ENCODE assay signal across 9 cellular contexts in the genomic region with DNA sequence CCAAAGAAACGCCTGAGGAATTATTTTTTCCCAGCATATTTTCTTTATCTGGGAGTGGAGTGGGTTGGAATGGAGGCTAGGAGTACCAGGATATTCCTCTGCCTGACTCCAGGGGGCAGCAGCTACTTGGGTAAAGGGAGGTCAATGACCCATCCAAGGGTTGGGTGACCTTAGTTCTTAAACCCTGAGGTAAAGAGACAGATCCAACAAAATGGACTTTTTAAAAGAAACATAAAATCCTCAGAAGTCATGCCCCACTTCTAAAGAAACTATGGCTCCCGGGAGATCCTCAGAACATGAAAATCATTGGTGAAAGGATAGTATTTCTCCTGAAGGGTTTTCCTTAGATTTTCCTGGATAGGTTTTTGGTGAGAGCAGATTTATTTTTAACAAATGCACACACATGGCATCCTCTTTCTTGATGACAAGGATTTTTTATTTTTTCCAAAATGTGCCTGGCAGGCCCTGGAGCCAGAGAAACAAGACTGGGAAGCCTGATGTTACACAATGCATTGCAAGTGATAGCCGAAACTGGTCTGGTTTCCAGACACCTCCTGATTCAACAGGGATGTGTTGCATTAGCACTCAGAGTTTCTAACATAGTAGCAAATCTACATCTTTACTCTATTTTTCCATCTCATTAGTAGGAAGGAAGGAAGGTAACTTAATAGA.
A peak's percentile ranks its signal among the peaks of the same experiment; 100 is the strongest.
DNase-seq lines count a peak whose midpoint lies in the region; ATAC-seq and TF ChIP-seq lines count a peak whose summit lies in the region.
"Had no signal": no experiment of that assay in that cellular context is flagged by ENCODE, and none has a peak within 500 bp of the region (broad histone marks: within the 10 kb centered on the region; RNA-seq: fewer than 3 reads in every experiment).

No MANE protein-coding gene starts in this region.

- H3K27ac Mint-ChIP-seq in activated CD4-positive, alpha-beta T cell treated with anti-CD3 and anti-CD28 coated beads, Interleukin-2, amount 10 ng/mL, durations not matched to agents 7 days and 5 days, result no peak overlapping the region
- H3K27ac Mint-ChIP-seq in effector memory CD8-positive, alpha-beta T cell, result no peak overlapping the region
- H3K27ac Mint-ChIP-seq: stimulated activated naive CD8-positive, alpha-beta T cell treated with anti-CD3 and anti-CD28 coated beads, Interleukin-15, Interleukin-2, amounts not matched to agents 100 ng/mL and 50 ng/mL, for 24 hours had no signal

- no peaks in the 10 kb centered on the region for H3K9me3 ChIP-seq in SJSA1 (replicated peaks)

- no peak for ATAC-seq in effector memory CD8-positive, alpha-beta T cell (replicated peaks)

- no peaks in the 10 kb centered on the region for H3K4me1 ChIP-seq in SJSA1 (replicated peaks)

- no peaks in the 10 kb centered on the region for H3K27me3 Mint-ChIP-seq in activated CD4-positive, alpha-beta T cell treated with anti-CD3 and anti-CD28 coated beads, Interleukin-2, amount 10 ng/mL, durations not matched to agents 7 days and 5 days
- H3K27me3 Mint-ChIP-seq in effector memory CD8-positive, alpha-beta T cell, result no peaks in the 10 kb centered on the region
- H3K27me3 Mint-ChIP-seq: stimulated activated naive CD8-positive, alpha-beta T cell treated with anti-CD3 and anti-CD28 coated beads, Interleukin-15, Interleukin-2, amounts not matched to agents 100 ng/mL and 50 ng/mL, for 24 hours had no signal

- no peaks in the 10 kb centered on the region for H3K36me3 Mint-ChIP-seq in activated CD4-positive, alpha-beta T cell treated with anti-CD3 and anti-CD28 coated beads, Interleukin-2, amount 10 ng/mL, durations not matched to agents 7 days and 5 days (ENCODE audit: low read depth)
- H3K36me3 Mint-ChIP-seq in effector memory CD8-positive, alpha-beta T cell (ENCODE audit: insufficient read depth), result no peaks in the 10 kb centered on the region

- no peak overlapping the region for H3K4me3 Mint-ChIP-seq in activated CD4-positive, alpha-beta T cell treated with anti-CD3 and anti-CD28 coated beads, Interleukin-2, amount 10 ng/mL, durations not matched to agents 7 days and 5 days
- no peak overlapping the region for H3K4me3 Mint-ChIP-seq in effector memory CD8-positive, alpha-beta T cell
- H3K4me3 Mint-ChIP-seq: stimulated activated naive CD8-positive, alpha-beta T cell treated with anti-CD3 and anti-CD28 coated beads, Interleukin-15, Interleukin-2, amounts not matched to agents 100 ng/mL and 50 ng/mL, for 24 hours had no signal

- H3K27me3 ChIP-seq in SJSA1 (replicated peaks), result no peaks in the 10 kb centered on the region

- peak; percentile 95 for TF ChIP-seq CTCF in foreskin fibroblast (IDR thresholded peaks at IDR 0.05; ENCODE audit: low read depth, low read length)

- H3K4me3 ChIP-seq in SJSA1 (no peak overlapping the region), foreskin fibroblast (ENCODE audit: low read depth in 1 of 2, low read length in 2 of 2) (no peak overlapping the region)

- POLR2A ChIA-PET in activated CD4-positive, alpha-beta T cell treated with anti-CD3 and anti-CD28 coated beads, Interleukin-2, amount 10 ng/mL, durations not matched to agents 7 days and 5 days (lab: Charles Lee), result no interaction called here

- H3K27ac ChIP-seq in SJSA1, result no peak overlapping the region

- peak; percentile 16 for DNase-seq in activated CD4-positive, alpha-beta T cell treated with anti-CD3 and anti-CD28 coated beads, Interleukin-2, amount 10 ng/mL, durations not matched to agents 7 days and 5 days
- no peak for DNase-seq in activated CD4-positive, alpha-beta T cell treated with anti-CD3 and anti-CD28 coated beads for 1 hour
- DNase-seq in HuH-7.5 (ENCODE audit: low spot score) (peak; percentile 48), SJSA1 (ENCODE audit: low read depth in 1 of 2, low spot score in 2 of 2) (peak; percentile 31 to 52), foreskin fibroblast (peak; percentile 32 to 78), pons (ENCODE audit: low spot score) (peak; percentile 58), NCI-H2107 treated with DMSO at 0.1 percent for 48 hours (lab: John Stamatoyannopoulos, UW; ENCODE audit: unreplicated experiment) (no peak)
- DNase-seq in effector memory CD8-positive, alpha-beta T cell, result no peak

- no peaks in the 10 kb centered on the region for H3K9me3 Mint-ChIP-seq in activated CD4-positive, alpha-beta T cell treated with anti-CD3 and anti-CD28 coated beads, Interleukin-2, amount 10 ng/mL, durations not matched to agents 7 days and 5 days
- peaks cover 6 to 7% of the 10 kb centered on the region in 2 donors for H3K9me3 Mint-ChIP-seq in effector memory CD8-positive, alpha-beta T cell
- H3K9me3 Mint-ChIP-seq: stimulated activated naive CD8-positive, alpha-beta T cell treated with anti-CD3 and anti-CD28 coated beads, Interleukin-15, Interleukin-2, amounts not matched to agents 100 ng/mL and 50 ng/mL, for 24 hours had no signal

- no peaks in the 10 kb centered on the region for H3K36me3 ChIP-seq in SJSA1

- CTCF ChIA-PET in activated CD4-positive, alpha-beta T cell treated with anti-CD3 and anti-CD28 coated beads, Interleukin-2, amount 10 ng/mL, durations not matched to agents 7 days and 5 days (lab: Charles Lee), result no interaction called here

- H3K4me1 Mint-ChIP-seq in activated CD4-positive, alpha-beta T cell treated with anti-CD3 and anti-CD28 coated beads, Interleukin-2, amount 10 ng/mL, durations not matched to agents 7 days and 5 days, result no peaks in the 10 kb centered on the region
- H3K4me1 Mint-ChIP-seq in effector memory CD8-positive, alpha-beta T cell (ENCODE audit: low read depth in 2 of 2), result no peaks in the 10 kb centered on the region

Comparison
In these comparisons a context has a peak if more than half of its experiments do, and no peak if none do; other contexts are left out.
1. DNase-seq: peak in activated CD4-positive, alpha-beta T cell treated with anti-CD3 and anti-CD28 coated beads, Interleukin-2, amount 10 ng/mL, durations not matched to agents 7 days and 5 days (single experiment), HuH-7.5 (single experiment), SJSA1 (2 of 2), foreskin fibroblast (2 of 2) and pons (single experiment); none in activated CD4-positive, alpha-beta T cell treated with anti-CD3 and anti-CD28 coated beads for 1 hour (single experiment), effector memory CD8-positive, alpha-beta T cell (0 of 3) and NCI-H2107 treated with DMSO at 0.1 percent for 48 hours (single experiment).